ENCODE assay signal across 26 cellular contexts in the genomic region with DNA sequence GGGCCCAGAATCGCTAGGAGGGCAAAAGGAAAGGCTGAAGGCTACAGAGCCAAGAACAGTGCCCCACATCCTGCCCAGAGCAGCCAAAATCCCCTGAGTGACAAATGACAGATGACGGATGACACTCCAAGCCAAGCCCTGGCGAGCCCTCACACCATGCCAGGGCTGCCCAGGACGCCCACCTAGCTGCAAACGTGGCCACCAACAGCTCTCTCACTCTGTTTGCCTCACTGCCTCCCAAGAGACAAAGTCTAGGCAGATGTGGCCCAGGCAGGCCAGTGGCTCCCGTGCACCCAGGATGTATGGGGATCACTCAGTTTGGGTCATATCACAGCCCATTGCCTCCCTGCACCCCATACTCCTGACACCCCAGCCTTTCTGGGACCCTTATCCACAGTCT.
DNase-seq lines count a peak whose midpoint lies in the region; ATAC-seq, FAIRE-seq and TF ChIP-seq lines count a peak whose summit lies in the region.
"Had no signal": no experiment of that assay in that cellular context is flagged by ENCODE, and none has a peak within 500 bp of the region (broad histone marks: within the 10 kb centered on the region; RNA-seq: fewer than 3 reads in every experiment).

No MANE protein-coding gene starts in this region.

- no peak overlapping the region for H4K5ac ChIP-seq in H1 (ENCODE audit: insufficient read length, low read depth, low read length)

- TF ChIP-seq EP300 in H1 (IDR thresholded peaks at IDR 0.05; ENCODE audit: borderline replicate concordance in 1 of 2, low read depth in 2 of 2, low read length in 2 of 2): no peak

- H3K9ac ChIP-seq in H1 (replicated peaks in 1 of 4; ENCODE audit: extremely low read depth in 1 of 4, low read depth in 3 of 4, low read length in 3 of 4) (no peak overlapping the region), neuronal stem cell (ENCODE audit: low read depth, low read length, poor library complexity) (no peak overlapping the region), parathyroid adenoma (no peak overlapping the region)
- H3K9ac ChIP-seq: BLaER1 had no signal

- H3K27ac ChIP-seq in H1 (ENCODE audit: low read depth, low read length) (no peak overlapping the region), neuronal stem cell (replicated peaks; ENCODE audit: low read length) (no peak overlapping the region), parathyroid adenoma (peak overlapping the region; percentile 11), upper lobe of right lung (no peak overlapping the region), heart left ventricle (no peak overlapping the region)
- H3K27ac ChIP-seq: BLaER1 had no signal

- DNase-seq in H1 (ENCODE audit: low read depth in 1 of 2, low spot score in 2 of 2) (no peak), neuronal stem cell (ENCODE audit: low spot score) (no peak), upper lobe of right lung (no peak), heart left ventricle (no peak), NCI-H1417 treated with DMSO at 0.1 percent for 48 hours (lab: John Stamatoyannopoulos, UW) (no peak)
- no peak for DNase-seq in activated CD4-positive, alpha-beta T cell treated with anti-CD3 and anti-CD28 coated beads, Interleukin-2, amount 50 U/mL, for 1 hour
- DNase-seq: 8988T; ACHN; BE2C; CD4-positive, alpha-beta memory T cell; CD4-positive, CD25-positive, alpha-beta regulatory T cell; CD8-positive, alpha-beta memory T cell; COR-L47; DMS 273 treated with DMSO at 0.1 percent for 48 hours; DMS153; DMS53; DMS79; DND-41; EL; GDM1 had no signal

- H3K79me1 ChIP-seq in H1 (ENCODE audit: low read depth, low read length) (no peaks in the 10 kb centered on the region; the same call in 1 of the 2 replicates), neuronal stem cell (ENCODE audit: low read depth, low read length) (no peaks in the 10 kb centered on the region)

- H3K14ac ChIP-seq in H1 (ENCODE audit: insufficient read length): no peak overlapping the region
- no peak overlapping the region for H3K14ac ChIP-seq in neuronal stem cell (ENCODE audit: low read length)

- H3K4ac ChIP-seq in H1 (replicated peaks; ENCODE audit: insufficient read length, low read depth, low read length): no peak overlapping the region
- no peak overlapping the region for H3K4ac ChIP-seq in neuronal stem cell (ENCODE audit: low read length)

- TF ChIP-seq POLR2A in H1 (IDR thresholded peaks at IDR 0.05; ENCODE audit: control extremely low read depth in 1 of 2, low read depth in 2 of 2, low read length in 2 of 2): no peak
- TF ChIP-seq POLR2A in heart left ventricle (IDR thresholded peaks at IDR 0.05): no peak

- no peak for TF ChIP-seq CTCF in H1 (IDR thresholded peaks at IDR 0.05; ENCODE audit: control extremely low read depth in 1 of 3, insufficient read depth in 1 of 3, low read depth in 1 of 3, low read length in 3 of 3)
- no peak for TF ChIP-seq CTCF in parathyroid adenoma (IDR thresholded peaks at IDR 0.05)
- no peak for TF ChIP-seq CTCF in upper lobe of right lung (IDR thresholded peaks at IDR 0.05)
- TF ChIP-seq CTCF in heart left ventricle (IDR thresholded peaks at IDR 0.05): no peak

- H2BK5ac ChIP-seq in H1 (ENCODE audit: low read depth, low read length) (0 out of 2 replicates have a peak overlapping the region, but pooled peaks have one; percentile 52), neuronal stem cell (ENCODE audit: low read length) (no peak overlapping the region)

- no peak for FAIRE-seq in H1 (lab: Jason Lieb, UNC)
- FAIRE-seq: A204.1, GM12878, GM12892, GM18507 had no signal

- H3K4me1 ChIP-seq in H1 (replicated peaks in 1 of 4; ENCODE audit: control insufficient read depth in 3 of 4, insufficient read depth in 4 of 4, low read length in 3 of 4): 0 out of 7 replicates have a peak, but pooled peaks cover 0 to 7% (median 0%) of the 10 kb centered on the region in 4 experiments
- H3K4me1 ChIP-seq in neuronal stem cell (ENCODE audit: control insufficient read depth in 2 of 2, insufficient read depth in 1 of 2, low read depth in 1 of 2, low read length in 2 of 2): peaks cover 0 to 14% of the 10 kb centered on the region in 2 donors
- H3K4me1 ChIP-seq in parathyroid adenoma: peaks cover 21% of the 10 kb centered on the region
- no peaks in the 10 kb centered on the region for H3K4me1 ChIP-seq in upper lobe of right lung
- H3K4me1 ChIP-seq in heart left ventricle: no peaks in the 10 kb centered on the region
- H3K4me1 ChIP-seq: BE2C, BLaER1 had no signal

- H2BK120ac ChIP-seq in H1 (replicated peaks; ENCODE audit: low read depth, low read length) (no peak overlapping the region), neuronal stem cell (ENCODE audit: low read depth, low read length) (no peak overlapping the region)

- H2AK5ac ChIP-seq in H1 (ENCODE audit: low read depth, low read length) (no peak overlapping the region), neuronal stem cell (ENCODE audit: low read depth, low read length) (no peak overlapping the region)

- H3K4me3 ChIP-seq in H1 (ENCODE audit: extremely low read depth in 1 of 4, insufficient read depth in 2 of 4, low read depth in 3 of 4, low read length in 4 of 4): no peak overlapping the region
- H3K4me3 ChIP-seq in neuronal stem cell (ENCODE audit: low read length in 2 of 2): no peak overlapping the region
- no peak overlapping the region for H3K4me3 ChIP-seq in parathyroid adenoma (ENCODE audit: low read depth, low read length)
- H3K4me3 ChIP-seq in upper lobe of right lung: no peak overlapping the region
- H3K4me3 ChIP-seq in heart left ventricle: no peak overlapping the region
- H3K4me3 ChIP-seq: BLaER1, GM12878 had no signal

- no peak overlapping the region for H3K23ac ChIP-seq in H1 (ENCODE audit: insufficient read length)
- no peak overlapping the region for H3K23ac ChIP-seq in neuronal stem cell (ENCODE audit: low read depth, low read length, poor library complexity)

- no peak overlapping the region for H3K56ac ChIP-seq in H1 (replicated peaks; ENCODE audit: insufficient read length, low read depth, low read length)

- H3K79me2 ChIP-seq in H1 (ENCODE audit: control insufficient read depth in 1 of 2, insufficient read depth in 2 of 2, low read length in 2 of 2): peaks cover 0 to 8% of the 10 kb centered on the region in 2 experiments; a peak in 1 of 4 replicates
- H3K79me2 ChIP-seq in parathyroid adenoma: peaks cover 11% of the 10 kb centered on the region

- H2BK12ac ChIP-seq in H1 (ENCODE audit: low read depth, low read length): no peak overlapping the region
- no peak overlapping the region for H2BK12ac ChIP-seq in neuronal stem cell (ENCODE audit: low read length)

- H4K8ac ChIP-seq in H1 (ENCODE audit: extremely low read depth, insufficient read depth, low read length) (no peak overlapping the region), neuronal stem cell (ENCODE audit: low read depth, low read length) (no peak overlapping the region)

- no peaks in the 10 kb centered on the region; the same call in 1 of the 2 replicates for H3K23me2 ChIP-seq in H1 (ENCODE audit: low read depth, low read length)

- H2BK15ac ChIP-seq in H1 (ENCODE audit: low read length) (no peak overlapping the region), neuronal stem cell (ENCODE audit: low read length) (no peak overlapping the region)

- no peak overlapping the region for H3K18ac ChIP-seq in H1 (ENCODE audit: extremely low read depth, low read length)
- peak overlapping the region; percentile 4 for H3K18ac ChIP-seq in neuronal stem cell (ENCODE audit: low read length)

- H4K91ac ChIP-seq in H1 (replicated peaks; ENCODE audit: insufficient read length, low read length): no peak overlapping the region
- no peak overlapping the region for H4K91ac ChIP-seq in neuronal stem cell (ENCODE audit: low read depth, low read length, poor library complexity)

- H2AFZ ChIP-seq in H1 (ENCODE audit: low read length) (no peak overlapping the region), neuronal stem cell (ENCODE audit: low read length) (no peak overlapping the region), parathyroid adenoma (no peak overlapping the region)

- intact Hi-C loops in upper lobe of right lung (cut with DNase I) (no loop called here), heart left ventricle (cut with DNase I) (no loop called here)

- no peak overlapping the region for H2BK20ac ChIP-seq in H1 (ENCODE audit: low read length)

- H3K9me3 ChIP-seq in H1 (ENCODE audit: insufficient read depth in 2 of 2, low read depth in 1 of 2, low read length in 1 of 2): no peaks in the 10 kb centered on the region
- no peaks in the 10 kb centered on the region for H3K9me3 ChIP-seq in neuronal stem cell (replicated peaks in 1 of 2; ENCODE audit: control insufficient read depth in 2 of 2, insufficient read depth in 1 of 2, low read depth in 1 of 2, low read length in 2 of 2)
- no peaks in the 10 kb centered on the region for H3K9me3 ChIP-seq in parathyroid adenoma (ENCODE audit: control insufficient read depth, low read length)
- H3K9me3 ChIP-seq in upper lobe of right lung: no peaks in the 10 kb centered on the region
- no peaks in the 10 kb centered on the region for H3K9me3 ChIP-seq in heart left ventricle
- H3K9me3 ChIP-seq: BE2C, BLaER1 had no signal

- CTCF ChIA-PET in H1 (lab: Charles Lee; ENCODE audit: partially characterized antibody): interaction anchor here (0.8 to 1.0 kb wide), 2 partner anchors 11 to 12 kb away, joined by 3 to 5 read pairs; no protein-coding TSS in a partner anchor

- H3K27me3 ChIP-seq in H1 (replicated peaks in 1 of 4; ENCODE audit: control insufficient read depth in 3 of 4, extremely low read depth in 1 of 4, insufficient read depth in 3 of 4, low read length in 3 of 4) (no peaks in the 10 kb centered on the region), neuronal stem cell (ENCODE audit: control insufficient read depth in 3 of 3, insufficient read depth in 3 of 3, low read depth in 1 of 3, low read length in 3 of 3) (no peaks in the 10 kb centered on the region), parathyroid adenoma (ENCODE audit: control insufficient read depth, insufficient read depth, low read length) (no peaks in the 10 kb centered on the region), upper lobe of right lung (no peaks in the 10 kb centered on the region), heart left ventricle (no peaks in the 10 kb centered on the region)
- H3K27me3 ChIP-seq: BLaER1 had no signal

- 88% methylated on average over 6 of the region's 6 CpGs; no CpG with 5 or more reads in 1 of the 2 experiments for WGBS in H1 (ENCODE audit: extremely low coverage in 1 of 2, insufficient coverage in 1 of 2, insufficient read length in 1 of 2, insufficient replicate concordance in 2 of 2, low coverage in 1 of 2, low lambda C conversion rate in 2 of 2, missing lambda C conversion rate in 1 of 2), 2 experiments
- whole genome bisulfite sequencing in neuronal stem cell (ENCODE audit: extremely low coverage in 2 of 2, insufficient read length in 2 of 2, insufficient replicate concordance in 1 of 2), 2 donors: no CpG with 5 or more reads among the region's 6 CpGs
- 85 to 87% (median 85%) methylated on average over 6 of the region's 6 CpGs for WGBS in heart left ventricle, 4 donors

- H3K4me2 ChIP-seq in H1 (ENCODE audit: insufficient read depth in 1 of 2, low read depth in 2 of 2, low read length in 2 of 2) (no peak overlapping the region), neuronal stem cell (ENCODE audit: insufficient read depth, low read length, poor library complexity, severe bottlenecking) (no peak overlapping the region), parathyroid adenoma (ENCODE audit: low read length) (no peak overlapping the region)
- H3K4me2 ChIP-seq: BLaER1 had no signal

- no peak for TF ChIP-seq RAD21 in H1 (IDR thresholded peaks at IDR 0.05 in 1 of 2, conservative IDR thresholded peaks at IDR 0.05 in 1 of 2; ENCODE audit: low read depth in 2 of 2, low read length in 2 of 2)

- H3K36me3 ChIP-seq in H1 (ENCODE audit: control insufficient read depth in 2 of 4, insufficient read depth in 4 of 4, low read length in 3 of 4): no peaks in the 10 kb centered on the region; a peak in 1 of 8 replicates
- no peaks in the 10 kb centered on the region for H3K36me3 ChIP-seq in neuronal stem cell (replicated peaks in 1 of 2; ENCODE audit: control insufficient read depth in 2 of 2, insufficient read depth in 2 of 2, low read length in 2 of 2)
- H3K36me3 ChIP-seq in parathyroid adenoma (ENCODE audit: control insufficient read depth, insufficient read depth, low read length): no peaks in the 10 kb centered on the region
- H3K36me3 ChIP-seq in upper lobe of right lung: no peaks in the 10 kb centered on the region
- H3K36me3 ChIP-seq in heart left ventricle: no peaks in the 10 kb centered on the region
- H3K36me3 ChIP-seq: BE2C, BLaER1 had no signal

- POLR2A ChIA-PET in H1 (lab: Charles Lee; ENCODE audit: partially characterized antibody): no interaction called here

- H4K20me1 ChIP-seq in H1 (replicated peaks in 1 of 2; ENCODE audit: control insufficient read depth in 1 of 2, insufficient read depth in 2 of 2, low read length in 2 of 2): peaks cover 0 to 2% of the 10 kb centered on the region in 2 experiments
- H4K20me1 ChIP-seq: BLaER1 had no signal

- ATAC-seq in upper lobe of right lung: peak; percentile 9
- no peak for ATAC-seq in heart left ventricle
- ATAC-seq: GM12878 had no signal
